ENCODE assay signal across 22 cellular contexts in the genomic region with DNA sequence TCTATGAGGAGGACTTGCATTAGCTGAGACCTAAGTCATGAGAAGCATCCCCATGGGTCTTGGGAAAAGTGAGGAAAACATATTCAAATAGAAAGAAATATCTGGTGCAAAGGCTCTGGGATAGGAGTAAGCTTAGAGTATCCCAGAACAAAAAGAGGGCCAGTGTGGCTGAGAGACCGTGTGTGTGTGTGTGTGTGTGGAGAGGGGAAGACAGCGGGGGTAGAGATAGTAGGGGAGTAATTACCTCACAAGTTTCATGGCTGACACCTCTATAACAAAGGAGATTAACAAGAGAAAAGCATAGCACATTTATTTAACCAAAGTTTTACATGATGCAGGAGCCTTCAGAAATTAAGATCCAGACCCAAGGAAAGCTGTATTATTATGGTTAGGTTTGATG.
DNase-seq lines count a peak whose midpoint lies in the region; ATAC-seq, FAIRE-seq and TF ChIP-seq lines count a peak whose summit lies in the region.
"Had no signal": no experiment of that assay in that cellular context is flagged by ENCODE, and none has a peak within 500 bp of the region (broad histone marks: within the 10 kb centered on the region; RNA-seq: fewer than 3 reads in every experiment).

No MANE protein-coding gene starts in this region.

- H3K4me3 ChIP-seq in left lung (no peak overlapping the region), colonic mucosa (no peak overlapping the region)
- H3K4me3 ChIP-seq: esophagus muscularis mucosa, PC-9, right atrium auricular region, SJCRH30, thyroid gland had no signal

- H3K9ac ChIP-seq in colonic mucosa (ENCODE audit: low read depth in 2 of 2, low read length in 2 of 2), result no peak overlapping the region

- H3K4me1 ChIP-seq in left lung (peaks cover 6 to 10% of the 10 kb centered on the region in 2 donors), colonic mucosa (no peaks in the 10 kb centered on the region)
- H3K4me1 ChIP-seq: right atrium auricular region had no signal

- intact Hi-C loops in left lung (cut with DNase I), result no loop called here
- intact Hi-C loops in colonic mucosa (cut with DNase I), result no loop called here

- no peaks in the 10 kb centered on the region for H3K9me3 Mint-ChIP-seq in memory B cell
- no peaks in the 10 kb centered on the region for H3K9me3 Mint-ChIP-seq in stimulated activated memory B cell treated with anti-CD40 and anti-IgM and Interleukin-4, amounts not matched to agents 10 μg/mL and 1 μg/mL and 100 μg/mL, for 72 hours
- no peaks in the 10 kb centered on the region for H3K9me3 Mint-ChIP-seq in activated T-cell treated with anti-CD3 and anti-CD28 coated beads, Interleukin-2, amount 50 U/mL, for 72 hours
- H3K9me3 Mint-ChIP-seq: central memory CD8-positive, alpha-beta T cell had no signal

- no peak for TF ChIP-seq CTCF in left lung (IDR thresholded peaks at IDR 0.05)
- no peak for TF ChIP-seq CTCF in colonic mucosa (IDR thresholded peaks at IDR 0.05)

- H3K4me1 Mint-ChIP-seq in T-helper 17 cell, result peaks cover 47% of the 10 kb centered on the region
- H3K4me1 Mint-ChIP-seq in memory B cell, result peaks cover 54% of the 10 kb centered on the region
- H3K4me1 Mint-ChIP-seq in stimulated activated memory B cell treated with anti-CD40 and anti-IgM and Interleukin-4, amounts not matched to agents 10 μg/mL and 1 μg/mL and 100 μg/mL, for 72 hours, result peaks cover 78% of the 10 kb centered on the region
- H3K4me1 Mint-ChIP-seq in activated T-cell treated with anti-CD3 and anti-CD28 coated beads, Interleukin-2, amount 50 U/mL, for 72 hours (ENCODE audit: low read depth), result peaks cover 55% of the 10 kb centered on the region
- H3K4me1 Mint-ChIP-seq: central memory CD8-positive, alpha-beta T cell had no signal

- DNase-seq in GM19239 (ENCODE audit: insufficient read length, low spot score) (no peak), T-helper 17 cell (no peak), memory B cell (ENCODE audit: low spot score in 2 of 2) (no peak), left lung (no peak), colonic mucosa (no peak)
- DNase-seq in activated T-cell treated with anti-CD3 and anti-CD28 coated beads, Interleukin-2, amount 50 U/mL, for 72 hours, result no peak
- DNase-seq: activated CD4-positive, CD25-positive, alpha-beta regulatory T cell treated with anti-CD3 and anti-CD28 coated beads, Interleukin-2, amount 50 U/mL, for 72 hours; effector CD4-positive, alpha-beta T cell; left colon; NCI-H146; NCI-H2171 treated with DMSO at 0.1 percent for 48 hours; NCI-H774; nucleus accumbens; PC-9; SJCRH30; thyroid gland had no signal

- H3K27ac ChIP-seq in left lung (no peak overlapping the region), colonic mucosa (no peak overlapping the region)
- H3K27ac ChIP-seq: HL-60, PC-9, right atrium auricular region, SJCRH30, thyroid gland had no signal

- H3K27me3 ChIP-seq in left lung (no peaks in the 10 kb centered on the region), colonic mucosa (no peaks in the 10 kb centered on the region)
- H3K27me3 ChIP-seq: esophagus muscularis mucosa, right atrium auricular region, SJCRH30, thyroid gland had no signal

- FAIRE-seq in GM19239 (lab: Jason Lieb, UNC), result peak; percentile 28

- H3K9me3 ChIP-seq in T-helper 17 cell (ENCODE audit: control insufficient read depth, low read length, poor library complexity, severe bottlenecking) (no peaks in the 10 kb centered on the region), left lung (no peaks in the 10 kb centered on the region), colonic mucosa (no peaks in the 10 kb centered on the region)
- H3K9me3 ChIP-seq: esophagus muscularis mucosa, right atrium auricular region, SJCRH30, thyroid gland had no signal

- H3K4me3 Mint-ChIP-seq in T-helper 17 cell (no peak overlapping the region), memory B cell (no peak overlapping the region)
- no peak overlapping the region for H3K4me3 Mint-ChIP-seq in stimulated activated memory B cell treated with anti-CD40 and anti-IgM and Interleukin-4, amounts not matched to agents 10 μg/mL and 1 μg/mL and 100 μg/mL, for 72 hours
- no peak overlapping the region for H3K4me3 Mint-ChIP-seq in activated T-cell treated with anti-CD3 and anti-CD28 coated beads, Interleukin-2, amount 50 U/mL, for 72 hours
- H3K4me3 Mint-ChIP-seq: central memory CD8-positive, alpha-beta T cell had no signal

- H3K27ac Mint-ChIP-seq in T-helper 17 cell (peak overlapping the region; percentile 90), memory B cell (peak overlapping the region; percentile 74)
- H3K27ac Mint-ChIP-seq in stimulated activated memory B cell treated with anti-CD40 and anti-IgM and Interleukin-4, amounts not matched to agents 10 μg/mL and 1 μg/mL and 100 μg/mL, for 72 hours, result peak overlapping the region; percentile 96
- no peak overlapping the region for H3K27ac Mint-ChIP-seq in activated T-cell treated with anti-CD3 and anti-CD28 coated beads, Interleukin-2, amount 50 U/mL, for 72 hours

- ATAC-seq in T-helper 17 cell (no peak), memory B cell (ENCODE audit: low read depth) (no peak), left lung (no peak), HG02840 (IDR thresholded peaks at IDR 0.05; ENCODE audit: low FRiP score, unreplicated experiment) (no peak)
- ATAC-seq in stimulated activated memory B cell treated with anti-CD40 and anti-IgM and Interleukin-4, amounts not matched to agents 10 μg/mL and 1 μg/mL and 100 μg/mL, for 72 hours, result no peak
- no peak for ATAC-seq in activated T-cell treated with anti-CD3 and anti-CD28 coated beads, Interleukin-2, amount 50 U/mL, for 72 hours (replicated peaks in 1 of 2)
- ATAC-seq: left colon had no signal

- H3K27me3 Mint-ChIP-seq in T-helper 17 cell, result no peaks in the 10 kb centered on the region
- H3K27me3 Mint-ChIP-seq in memory B cell, result no peaks in the 10 kb centered on the region
- H3K27me3 Mint-ChIP-seq in stimulated activated memory B cell treated with anti-CD40 and anti-IgM and Interleukin-4, amounts not matched to agents 10 μg/mL and 1 μg/mL and 100 μg/mL, for 72 hours, result no peaks in the 10 kb centered on the region
- H3K27me3 Mint-ChIP-seq in activated T-cell treated with anti-CD3 and anti-CD28 coated beads, Interleukin-2, amount 50 U/mL, for 72 hours (ENCODE audit: low read depth), result no peaks in the 10 kb centered on the region
- H3K27me3 Mint-ChIP-seq: central memory CD8-positive, alpha-beta T cell had no signal

- H3K36me3 ChIP-seq in left lung (no peaks in the 10 kb centered on the region), colonic mucosa (no peaks in the 10 kb centered on the region)
- H3K36me3 ChIP-seq: esophagus muscularis mucosa, right atrium auricular region, SJCRH30, thyroid gland had no signal

- H3K36me3 Mint-ChIP-seq in T-helper 17 cell (ENCODE audit: low read depth), result peaks cover 2% of the 10 kb centered on the region
- H3K36me3 Mint-ChIP-seq in memory B cell, result peaks cover 2% of the 10 kb centered on the region
- peaks cover 27% of the 10 kb centered on the region for H3K36me3 Mint-ChIP-seq in stimulated activated memory B cell treated with anti-CD40 and anti-IgM and Interleukin-4, amounts not matched to agents 10 μg/mL and 1 μg/mL and 100 μg/mL, for 72 hours
- H3K36me3 Mint-ChIP-seq in activated T-cell treated with anti-CD3 and anti-CD28 coated beads, Interleukin-2, amount 50 U/mL, for 72 hours (ENCODE audit: insufficient read depth in 2 of 2), result no peaks in the 10 kb centered on the region
